ENCODE assay signal across 22 cellular contexts in the genomic region with DNA sequence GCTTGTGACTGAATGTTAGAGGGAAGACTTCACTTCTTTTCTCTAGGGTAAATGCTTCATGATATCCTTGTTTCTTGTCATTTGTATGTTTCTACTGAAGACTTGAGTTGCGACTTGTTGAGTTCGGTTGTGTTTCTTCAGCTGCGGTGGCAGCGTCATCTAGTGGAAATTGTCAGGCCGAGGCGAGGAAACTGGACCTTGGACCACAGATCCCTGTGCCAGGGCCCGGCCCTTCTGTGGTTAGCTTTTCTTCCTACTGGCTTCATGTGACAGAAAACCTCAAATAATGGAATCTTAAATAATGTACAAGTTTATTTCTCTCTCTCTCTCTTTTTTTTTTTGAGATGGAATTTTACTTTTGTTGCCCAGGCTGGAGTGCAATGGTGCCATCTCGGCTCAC. TPM values are rescaled to one million over a fixed set of nuclear protein-coding genes. Genes with fewer than 3 reads are reported as not detected.
A peak's percentile ranks its signal among the peaks of the same experiment; 100 is the strongest.
DNase-seq lines count a peak whose midpoint lies in the region; ATAC-seq and TF ChIP-seq lines count a peak whose summit lies in the region.
"Had no signal": no experiment of that assay in that cellular context is flagged by ENCODE, and none has a peak within 500 bp of the region (broad histone marks: within the 10 kb centered on the region; RNA-seq: fewer than 3 reads in every experiment).

No MANE protein-coding gene starts in this region.

- ATAC-seq in mucosa of descending colon, result peak; percentile 94
- ATAC-seq: activated CD4-positive, alpha-beta T cell treated with anti-CD3 and anti-CD28 coated beads for 36 hours; activated T-cell treated with anti-CD3 and anti-CD28 coated beads, Interleukin-2, amount 50 U/mL, for 4 hours; heart right ventricle; left lung had no signal

- WGBS in stomach, 5 donors, result 37 to 60% (median 49%) methylated on average over 8 of the region's 8 CpGs

- TF ChIP-seq POLR2A in stomach (IDR thresholded peaks at IDR 0.05), result no peak

- DNase-seq in colonic mucosa, result peak; percentile 81
- peak; percentile 74 to 85 (median 81) for DNase-seq in mucosa of descending colon
- peak; percentile 81 for DNase-seq in stomach
- no peak for DNase-seq in NCI-H1417 (lab: John Stamatoyannopoulos, UW)
- DNase-seq in activated gamma-delta T cell treated with Interleukin-2 at 50 U/mL for 16 hours, result no peak
- DNase-seq in dermis blood vessel endothelial cell, result no peak
- no peak for DNase-seq in NCI-H1436 treated with DMSO at 0.1 percent for 48 hours (lab: John Stamatoyannopoulos, UW)
- DNase-seq: activated CD4-positive, alpha-beta T cell treated with anti-CD3 and anti-CD28 coated beads for 36 hours; activated CD8-positive, alpha-beta memory T cell treated with anti-CD3 and anti-CD28 coated beads for 24 hours; activated naive CD4-positive, alpha-beta T cell treated with anti-CD3 and anti-CD28 coated beads for 36 hours; activated T-cell treated with anti-CD3 and anti-CD28 coated beads, Interleukin-2, amount 50 U/mL, for 4 hours; amygdala; heart right ventricle; left lung; midbrain; NCI-H1930; NCI-H2227 treated with DMSO at 0.1 percent for 48 hours; NCI-H82; nucleus accumbens; SHP77 treated with DMSO at 0.1 percent for 48 hours had no signal

- intact Hi-C loops in colonic mucosa (cut with DNase I), result loop anchor here (5.0 kb wide), 1 partner anchor 61 kb away; no protein-coding TSS in a partner anchor
- intact Hi-C loops in mucosa of descending colon (cut with DNase I, micrococcal nuclease), result no loop called here
- intact Hi-C loops in stomach (cut with DNase I; ENCODE audit: low total_unique reads), result no loop called here

- H3K27ac ChIP-seq in HUES6 (ENCODE audit: low read depth, low read length) (peak overlapping the region; percentile 12; the same call in 1 of the 2 replicates), colonic mucosa (no peak overlapping the region), stomach (peak overlapping the region in 2 of 5 donors; percentile 32 to 62)
- H3K27ac ChIP-seq: epithelial cell of prostate, heart right ventricle, left lung had no signal

- peaks cover 36% of the 10 kb centered on the region for H3K4me1 ChIP-seq in HUES6 (ENCODE audit: control insufficient read depth, insufficient read depth, low read length)
- H3K4me1 ChIP-seq in colonic mucosa, result no peaks in the 10 kb centered on the region
- H3K4me1 ChIP-seq in mucosa of descending colon (ENCODE audit: low read depth), result peaks cover 7% of the 10 kb centered on the region
- H3K4me1 ChIP-seq in stomach, result peaks cover 8 to 34% (median 16%) of the 10 kb centered on the region in 4 donors
- H3K4me1 ChIP-seq: left lung had no signal

- TF ChIP-seq EP300 in stomach (IDR thresholded peaks at IDR 0.05), result no peak

- no peaks in the 10 kb centered on the region for H3K27me3 ChIP-seq in HUES6 (ENCODE audit: control insufficient read depth, insufficient read depth, low read length)
- H3K27me3 ChIP-seq in colonic mucosa, result no peaks in the 10 kb centered on the region
- no peaks in the 10 kb centered on the region for H3K27me3 ChIP-seq in stomach
- H3K27me3 ChIP-seq: heart right ventricle, left lung had no signal

- peak; percentile 24 for TF ChIP-seq CTCF in colonic mucosa (IDR thresholded peaks at IDR 0.05)
- TF ChIP-seq CTCF in mucosa of descending colon (IDR thresholded peaks at IDR 0.05), result peak; percentile 8
- TF ChIP-seq CTCF in stomach (IDR thresholded peaks at IDR 0.05), result peak in 1 of 7 experiments; percentile 27

- no peaks in the 10 kb centered on the region for H3K9me3 ChIP-seq in HUES6 (ENCODE audit: control insufficient read depth, insufficient read depth, low read depth, low read length)
- no peaks in the 10 kb centered on the region for H3K9me3 ChIP-seq in colonic mucosa
- H3K9me3 ChIP-seq in mucosa of descending colon, result no peaks in the 10 kb centered on the region
- H3K9me3 ChIP-seq in stomach, result no peaks in the 10 kb centered on the region
- H3K9me3 ChIP-seq: heart right ventricle, left lung had no signal

- H3K36me3 ChIP-seq in HUES6 (ENCODE audit: control insufficient read depth, insufficient read depth, low read length), result peaks cover 27% of the 10 kb centered on the region
- H3K36me3 ChIP-seq in colonic mucosa, result no peaks in the 10 kb centered on the region
- no peaks in the 10 kb centered on the region for H3K36me3 ChIP-seq in mucosa of descending colon (ENCODE audit: low read depth)
- peaks cover 0 to 1% (median 0%) of the 10 kb centered on the region in 4 donors for H3K36me3 ChIP-seq in stomach

- no peak overlapping the region for H3K4me3 ChIP-seq in HUES6 (ENCODE audit: low read depth, low read length)
- H3K4me3 ChIP-seq in colonic mucosa, result no peak overlapping the region
- no peak overlapping the region for H3K4me3 ChIP-seq in mucosa of descending colon
- H3K4me3 ChIP-seq in stomach, result no peak overlapping the region
- H3K4me3 ChIP-seq: heart right ventricle, left lung had no signal

- H3K9ac ChIP-seq in HUES6 (ENCODE audit: low read length) (no peak overlapping the region), colonic mucosa (ENCODE audit: low read depth in 2 of 2, low read length in 2 of 2) (no peak overlapping the region)

RNA-seq across cellular contexts. Expression of a gene that starts 12.4 kb away (rescaled TPM):
- total RNA-seq in colonic mucosa (10 to 100 TPM in 1 of 2 donors, 1 to 10 TPM in 1; 9.2 to 23.3 TPM), mucosa of descending colon (10 to 100 TPM in 1 of 3 donors, 1 to 10 TPM in 2; 7.1 to 11.1 (median 8.9) TPM), stomach (10 to 100 TPM in 3 of 5 donors, 1 to 10 TPM in 2; 8.8 to 16.3 (median 13.8) TPM), dermis blood vessel endothelial cell (38.6 and 56.4 TPM in 2 replicates)
- polyA plus RNA-seq in stomach, result 1 to 10 TPM; 1.8 to 4.4 (median 3.9) TPM

Comparison
In these comparisons a context has a peak if more than half of its experiments do, and no peak if none do; other contexts are left out.
1. DNase-seq: peak in colonic mucosa (single experiment), mucosa of descending colon (3 of 3) and stomach (single experiment); none in NCI-H1417 (0 of 3), activated gamma-delta T cell treated with Interleukin-2 at 50 U/mL for 16 hours (single experiment), dermis blood vessel endothelial cell (single experiment) and NCI-H1436 treated with DMSO at 0.1 percent for 48 hours (single experiment).